In the genomic region with DNA sequence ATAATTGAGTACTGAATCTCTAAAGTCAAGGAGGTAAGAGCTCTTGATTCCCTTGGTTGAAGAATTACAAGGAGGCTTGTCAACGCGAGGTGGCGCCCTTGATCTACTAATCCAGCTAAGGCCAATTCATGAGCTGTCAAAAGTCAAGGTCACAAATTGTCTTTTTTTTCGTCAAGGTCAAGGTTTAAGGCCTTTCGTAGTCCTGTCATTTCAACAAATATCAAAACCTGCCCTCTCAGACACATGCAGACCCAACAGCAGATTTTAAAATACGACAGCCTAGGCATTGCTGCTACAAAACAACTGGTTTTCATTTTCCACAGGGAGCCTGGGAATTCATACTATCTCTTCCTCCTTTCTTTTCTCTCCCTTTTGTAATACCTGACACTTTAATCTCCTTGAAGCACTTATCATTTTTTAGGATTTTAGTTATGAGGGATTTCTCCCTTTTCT, we compare ENCODE assay signal across 1 cellular context.
TF ChIP-seq lines count a peak whose summit lies in the region.

No MANE protein-coding gene starts in this region.

TF ChIP-seq in H1, 55 proteins besides CTCF, POLR2A, EP300 and RAD21:
- TF ChIP-seq SIN3A (conservative IDR thresholded peaks at IDR 0.05 in 1 of 2, IDR thresholded peaks at IDR 0.05 in 1 of 2; ENCODE audit: low read depth in 1 of 2, low read length in 2 of 2) (peak in 1 of 2 experiments; percentile 80; a peak in 2 of 4 replicates), BRCA1 (IDR thresholded peaks at IDR 0.05; ENCODE audit: low read depth, low read length) (no peak), KDM5A (IDR thresholded peaks at IDR 0.05; ENCODE audit: low read length) (no peak), PHF8 (conservative IDR thresholded peaks at IDR 0.05; ENCODE audit: low read depth, low read length) (no peak)
- TF ChIP-seq, protein P1, sequence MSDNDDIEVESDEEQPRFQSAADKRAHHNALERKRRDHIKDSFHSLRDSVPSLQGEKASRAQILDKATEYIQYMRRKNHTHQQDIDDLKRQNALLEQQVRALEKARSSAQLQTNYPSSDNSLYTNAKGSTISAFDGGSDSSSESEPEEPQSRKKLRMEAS (IDR thresholded peaks at IDR 0.05): no peak
- TF ChIP-seq, protein P2, sequence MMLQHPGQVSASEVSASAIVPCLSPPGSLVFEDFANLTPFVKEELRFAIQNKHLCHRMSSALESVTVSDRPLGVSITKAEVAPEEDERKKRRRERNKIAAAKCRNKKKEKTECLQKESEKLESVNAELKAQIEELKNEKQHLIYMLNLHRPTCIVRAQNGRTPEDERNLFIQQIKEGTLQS (IDR thresholded peaks at IDR 0.05; ENCODE audit: insufficient read depth, low read depth, low read length): no peak
